38 cellular contexts compared by ENCODE assay signal in genomic region chr12:34215893-34216285, GRCh38.
"Had no signal": no experiment of that assay in that cellular context is flagged by ENCODE, and none has a peak within 500 bp of the region (broad histone marks: within the 10 kb centered on the region; RNA-seq: fewer than 3 reads in every experiment).

No MANE protein-coding gene starts in this region.

- H3K36me3 Mint-ChIP-seq: activated naive CD4-positive, alpha-beta T cell treated with anti-CD3 and anti-CD28 coated beads, Interleukin-2, amount 10 ng/mL, durations not matched to agents 7 days and 5 days; activated naive CD4-positive, alpha-beta T cell treated with anti-CD3 and anti-CD28 coated beads, Interleukin-2, amount 50 U/mL, for 24 hours; activated naive CD8-positive, alpha-beta T cell; activated naive CD8-positive, alpha-beta T cell treated with anti-CD3 and anti-CD28 coated beads for 36 hours; brain had no signal

- H3K27me3 Mint-ChIP-seq: brain had no signal

- H3K27ac Mint-ChIP-seq: activated naive CD4-positive, alpha-beta T cell treated with anti-CD3 and anti-CD28 coated beads for 36 hours; activated naive CD4-positive, alpha-beta T cell treated with anti-CD3 and anti-CD28 coated beads, Interleukin-2, amount 10 ng/mL, durations not matched to agents 7 days and 5 days; activated naive CD4-positive, alpha-beta T cell treated with anti-CD3 and anti-CD28 coated beads, Interleukin-2, amount 50 U/mL, for 24 hours; activated naive CD8-positive, alpha-beta T cell; activated naive CD8-positive, alpha-beta T cell treated with anti-CD3 and anti-CD28 coated beads for 36 hours; activated naive CD8-positive, alpha-beta T cell treated with anti-CD3 and anti-CD28 coated beads, Interleukin-2, amount 10 ng/mL, durations not matched to agents 7 days and 5 days; activated naive CD8-positive, alpha-beta T cell treated with anti-CD3 and anti-CD28 coated beads, Interleukin-2, amount 50 U/mL, for 24 hours; activated T-cell treated with anti-CD3 and anti-CD28 coated beads, Interleukin-2, amount 50 U/mL, for 24 hours; activated T-cell treated with anti-CD3 and anti-CD28 coated beads, Interleukin-2, amount 50 U/mL, for 72 hours; activated T-helper 1 cell treated with anti-CD3 and anti-CD28 coated beads, Interleukin-12 subunit alpha, Interleukin-12 subunit beta, Interleukin-2, Interleukin-4 antibody, amounts not matched to agents 30 ng/mL and 10 ng/mL and 1 ng/mL, durations not matched to agents 14 hours and 24 hours and 36 hours; activated T-helper 17 cell treated with anti-CD3 and anti-CD28 coated beads, Interleukin-2, amount 50 U/mL, for 72 hours; activated T-helper 2 cell treated with anti-CD3 and anti-CD28 coated beads, Interferon-gamma antibody, Interleukin-2, Interleukin-4, amounts not matched to agents 10 μg/mL and 5 μg/mL and 100 μg/mL, durations not matched to agents 14 hours and 24 hours and 36 hours; brain had no signal

- H3K4me3 Mint-ChIP-seq: activated naive CD4-positive, alpha-beta T cell treated with anti-CD3 and anti-CD28 coated beads for 36 hours; activated naive CD4-positive, alpha-beta T cell treated with anti-CD3 and anti-CD28 coated beads, Interleukin-2, amount 10 ng/mL, durations not matched to agents 7 days and 5 days; activated naive CD4-positive, alpha-beta T cell treated with anti-CD3 and anti-CD28 coated beads, Interleukin-2, amount 50 U/mL, for 24 hours; activated naive CD8-positive, alpha-beta T cell; activated naive CD8-positive, alpha-beta T cell treated with anti-CD3 and anti-CD28 coated beads for 36 hours; activated naive CD8-positive, alpha-beta T cell treated with anti-CD3 and anti-CD28 coated beads, Interleukin-2, amount 10 ng/mL, durations not matched to agents 7 days and 5 days; activated naive CD8-positive, alpha-beta T cell treated with anti-CD3 and anti-CD28 coated beads, Interleukin-2, amount 50 U/mL, for 24 hours; activated T-cell treated with anti-CD3 and anti-CD28 coated beads, Interleukin-2, amount 50 U/mL, for 24 hours; activated T-cell treated with anti-CD3 and anti-CD28 coated beads, Interleukin-2, amount 50 U/mL, for 4 hours; activated T-cell treated with anti-CD3 and anti-CD28 coated beads, Interleukin-2, amount 50 U/mL, for 72 hours; activated T-helper 1 cell treated with anti-CD3 and anti-CD28 coated beads, Interleukin-12 subunit alpha, Interleukin-12 subunit beta, Interleukin-2, Interleukin-4 antibody, amounts not matched to agents 30 ng/mL and 10 ng/mL and 1 ng/mL, durations not matched to agents 14 hours and 24 hours and 36 hours; activated T-helper 17 cell treated with anti-CD3 and anti-CD28 coated beads, Interleukin-2, amount 50 U/mL, for 72 hours; brain; central memory CD8-positive, alpha-beta T cell had no signal

- H3K4me3 ChIP-seq: adrenal gland, ascending aorta, body of pancreas, breast epithelium, cardiac muscle cell had no signal

- H3K9me3 Mint-ChIP-seq: activated naive CD4-positive, alpha-beta T cell treated with anti-CD3 and anti-CD28 coated beads for 36 hours; activated naive CD4-positive, alpha-beta T cell treated with anti-CD3 and anti-CD28 coated beads, Interleukin-2, amount 10 ng/mL, durations not matched to agents 7 days and 5 days; activated naive CD4-positive, alpha-beta T cell treated with anti-CD3 and anti-CD28 coated beads, Interleukin-2, amount 50 U/mL, for 24 hours; activated naive CD4-positive, alpha-beta T cell treated with anti-CD3 and anti-CD28 coated beads, Interleukin-2, amount 50 U/mL, for 72 hours; activated naive CD8-positive, alpha-beta T cell treated with anti-CD3 and anti-CD28 coated beads for 36 hours; activated naive CD8-positive, alpha-beta T cell treated with anti-CD3 and anti-CD28 coated beads, Interleukin-2, amount 10 ng/mL, durations not matched to agents 7 days and 5 days; activated naive CD8-positive, alpha-beta T cell treated with anti-CD3 and anti-CD28 coated beads, Interleukin-2, amount 50 U/mL, for 24 hours; activated T-cell treated with anti-CD3 and anti-CD28 coated beads, Interleukin-2, amount 50 U/mL, for 24 hours; activated T-cell treated with anti-CD3 and anti-CD28 coated beads, Interleukin-2, amount 50 U/mL, for 4 hours; activated T-cell treated with anti-CD3 and anti-CD28 coated beads, Interleukin-2, amount 50 U/mL, for 72 hours; activated T-helper 1 cell treated with anti-CD3 and anti-CD28 coated beads, Interleukin-12 subunit alpha, Interleukin-12 subunit beta, Interleukin-2, Interleukin-4 antibody, amounts not matched to agents 30 ng/mL and 10 ng/mL and 1 ng/mL, durations not matched to agents 14 hours and 24 hours and 36 hours; activated T-helper 17 cell treated with anti-CD3 and anti-CD28 coated beads, Interleukin-2, amount 50 U/mL, for 72 hours; activated T-helper 2 cell treated with anti-CD3 and anti-CD28 coated beads, Interferon-gamma antibody, Interleukin-2, Interleukin-4, amounts not matched to agents 10 μg/mL and 5 μg/mL and 100 μg/mL, durations not matched to agents 14 hours and 24 hours and 36 hours; central memory CD8-positive, alpha-beta T cell had no signal

- H3K27me3 ChIP-seq: ascending aorta, body of pancreas, brain microvascular endothelial cell, breast epithelium, cardiac muscle cell had no signal

- H3K27ac ChIP-seq: adrenal gland, ascending aorta, body of pancreas, brain microvascular endothelial cell, breast epithelium, cardiac muscle cell had no signal

- DNase-seq: activated effector memory CD4-positive, alpha-beta T cell treated with anti-CD3 and anti-CD28 coated beads, Interleukin-2, amount 50 U/mL, for 16 hours; activated effector memory CD4-positive, alpha-beta T cell treated with Interleukin-2 at 50 U/mL for 16 hours; activated gamma-delta T cell; activated gamma-delta T cell treated with Interleukin-2 at 50 U/mL for 16 hours; activated naive CD4-positive, alpha-beta T cell; activated naive CD4-positive, alpha-beta T cell treated with anti-CD3 and anti-CD28 coated beads for 36 hours; activated naive CD4-positive, alpha-beta T cell treated with anti-CD3 and anti-CD28 coated beads, Interleukin-2, amount 10 ng/mL, durations not matched to agents 7 days and 5 days; activated naive CD4-positive, alpha-beta T cell treated with anti-CD3 and anti-CD28 coated beads, Interleukin-2, amount 50 U/mL, for 16 hours; activated naive CD4-positive, alpha-beta T cell treated with Interleukin-2 at 50 U/mL for 16 hours; activated naive CD8-positive, alpha-beta T cell treated with anti-CD3 and anti-CD28 coated beads for 36 hours; activated naive CD8-positive, alpha-beta T cell treated with anti-CD3 and anti-CD28 coated beads, Interleukin-2, amount 10 ng/mL, durations not matched to agents 7 days and 5 days; activated naive CD8-positive, alpha-beta T cell treated with anti-CD3 and anti-CD28 coated beads, Interleukin-2, amount 50 U/mL, for 24 hours; activated T-cell treated with anti-CD3 and anti-CD28 coated beads, Interleukin-2, amount 50 U/mL, for 1 hour; activated T-cell treated with anti-CD3 and anti-CD28 coated beads, Interleukin-2, amount 50 U/mL, for 24 hours; activated T-cell treated with anti-CD3 and anti-CD28 coated beads, Interleukin-2, amount 50 U/mL, for 4 hours; activated T-cell treated with anti-CD3 and anti-CD28 coated beads, Interleukin-2, amount 50 U/mL, for 48 hours; activated T-cell treated with anti-CD3 and anti-CD28 coated beads, Interleukin-2, amount 50 U/mL, for 72 hours; adrenal gland; amniotic stem cell; amygdala; anterior cingulate cortex; aorta; body of pancreas; brain microvascular endothelial cell; caudate nucleus; central memory CD4-positive, alpha-beta T cell; cerebellar nuclear complex had no signal

- H3K36me3 ChIP-seq: adrenal gland, ascending aorta, brain microvascular endothelial cell, breast epithelium, cardiac muscle cell had no signal

- ATAC-seq: activated naive CD4-positive, alpha-beta T cell treated with anti-CD3 and anti-CD28 coated beads, Interleukin-2, amount 50 U/mL, for 72 hours; activated naive CD8-positive, alpha-beta T cell treated with anti-CD3 and anti-CD28 coated beads, Interleukin-2, amount 50 U/mL, for 24 hours; activated T-cell treated with anti-CD3 and anti-CD28 coated beads, Interleukin-2, amount 50 U/mL, for 4 hours; activated T-cell treated with anti-CD3 and anti-CD28 coated beads, Interleukin-2, amount 50 U/mL, for 72 hours; activated T-helper 17 cell treated with anti-CD3 and anti-CD28 coated beads, Interleukin-2, amount 50 U/mL, for 72 hours; body of pancreas had no signal

- H3K9me3 ChIP-seq: adrenal gland, ascending aorta, body of pancreas, breast epithelium had no signal

- H3K4me1 Mint-ChIP-seq: brain had no signal

- H3K4me1 ChIP-seq: ascending aorta, breast epithelium had no signal
